ENCODE assay signal across 29 cellular contexts in genomic region chr2:196354186-196354585, GRCh38.
"Had no signal": no experiment of that assay in that cellular context is flagged by ENCODE, and none has a peak within 500 bp of the region (broad histone marks: within the 10 kb centered on the region; RNA-seq: fewer than 3 reads in every experiment).

No MANE protein-coding gene starts in this region.

- H3K36me3 ChIP-seq: neural progenitor cell, ovary, suprapubic skin, tibial artery, transverse colon, vagina had no signal

- DNase-seq: natural killer cell; occipital lobe; ovary; posterior cingulate gyrus; psoas muscle; right cardiac atrium; spleen; stimulated activated CD4-positive, alpha-beta T cell treated with anti-CD3 and anti-CD28 coated beads, Interleukin-12 subunit alpha, Interleukin-12 subunit beta, amount 100 ng/mL, for 4 hours; stimulated activated CD4-positive, alpha-beta T cell treated with anti-CD3 and anti-CD28 coated beads, Interleukin-1b, Interleukin-23, amount 100 ng/mL, for 48 hours; stimulated activated CD4-positive, alpha-beta T cell treated with anti-CD3 and anti-CD28 coated beads, Interleukin-4, amount 100 ng/mL, for 1 hour; stimulated activated CD4-positive, alpha-beta T cell treated with anti-CD3 and anti-CD28 coated beads, Interleukin-4, amount 100 ng/mL, for 4 hours; stimulated activated CD8-positive, alpha-beta memory T cell treated with anti-CD3 and anti-CD28 coated beads, Interleukin-4, amount 100 ng/mL, for 48 hours; stimulated activated naive CD4-positive, alpha-beta T cell; stimulated activated naive CD8-positive, alpha-beta T cell treated with anti-CD3 and anti-CD28 coated beads, Interleukin-15, amount 100 ng/mL, for 72 hours; stimulated activated naive CD8-positive, alpha-beta T cell treated with anti-CD3 and anti-CD28 coated beads, Interleukin-15, Interleukin-2, amounts not matched to agents 100 U/mL and 50 U/mL, for 24 hours; substantia nigra; testis; tibial artery; transverse colon had no signal

- H3K27ac ChIP-seq: neural progenitor cell, ovary, parathyroid adenoma, psoas muscle, skin epidermis, spleen, suprapubic skin, testis, tibial artery, transverse colon, upper lobe of left lung, vagina had no signal

- H3K4me3 ChIP-seq: neural progenitor cell, ovary, psoas muscle, skin epidermis, smooth muscle cell, spleen, suprapubic skin, testis, tibial artery, transverse colon, vagina had no signal

- H3K9me3 ChIP-seq: psoas muscle, suprapubic skin, testis, tibial artery, transverse colon, upper lobe of left lung, vagina had no signal

- ATAC-seq: natural killer cell; psoas muscle; right cardiac atrium; sciatic nerve; stimulated activated memory B cell treated with anti-CD40 and anti-IgM and Interleukin-4, amounts not matched to agents 10 μg/mL and 1 μg/mL and 100 μg/mL, for 72 hours; stimulated activated naive CD8-positive, alpha-beta T cell treated with anti-CD3 and anti-CD28 coated beads, Interleukin-15, amount 100 ng/mL, for 72 hours; stimulated activated naive CD8-positive, alpha-beta T cell treated with anti-CD3 and anti-CD28 coated beads, Interleukin-15, Interleukin-2, amounts not matched to agents 100 U/mL and 50 U/mL, for 24 hours had no signal

- H3K4me1 ChIP-seq: neural progenitor cell, parathyroid adenoma, psoas muscle, suprapubic skin, testis, tibial artery, transverse colon, upper lobe of left lung, vagina had no signal

- H2AFZ ChIP-seq: neural progenitor cell, parathyroid adenoma had no signal

- H3K4me2 ChIP-seq: neural progenitor cell, smooth muscle cell had no signal

- H3K27me3 ChIP-seq: ovary, spleen, suprapubic skin, testis, tibial artery, transverse colon, upper lobe of left lung, vagina had no signal

- H3K9ac ChIP-seq: neural progenitor cell, parathyroid adenoma had no signal

- H3K79me2 ChIP-seq: parathyroid adenoma had no signal

- FAIRE-seq: urothelium cell line had no signal
